In the genomic region with DNA sequence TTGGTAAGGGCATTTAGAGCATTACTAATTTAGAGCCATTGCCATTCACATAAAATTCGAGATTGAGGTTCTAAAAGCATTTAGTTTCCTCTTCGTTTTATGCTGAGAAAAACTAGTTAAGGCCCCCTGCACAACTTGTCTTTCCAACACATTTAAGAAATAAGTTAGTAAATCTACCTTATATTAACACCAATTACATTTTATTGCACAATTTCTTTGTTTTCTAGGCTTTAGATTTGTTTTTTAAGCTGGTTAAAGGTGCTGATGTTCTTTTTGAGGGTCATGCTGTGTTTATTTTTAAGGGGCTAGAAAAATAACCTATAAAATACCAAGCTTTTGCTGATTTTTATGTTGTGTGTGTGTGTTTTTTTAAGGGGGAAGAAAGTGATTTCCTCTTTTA, we compare ENCODE assay signal across 8 cellular contexts. TPM values are rescaled to one million over a fixed set of nuclear protein-coding genes. Genes with fewer than 3 reads are reported as not detected.
A peak's percentile ranks its signal among the peaks of the same experiment; 100 is the strongest.
DNase-seq lines count a peak whose midpoint lies in the region; ATAC-seq and TF ChIP-seq lines count a peak whose summit lies in the region.

No MANE protein-coding gene starts in this region.

- H3K27ac ChIP-seq in left ventricle myocardium inferior (replicated peaks) (no peak overlapping the region), ascending aorta (no peak overlapping the region), lower lobe of right lung (peak overlapping the region; percentile 33), urinary bladder (ENCODE audit: low read depth) (no peak overlapping the region)

- H3K36me3 ChIP-seq in left ventricle myocardium inferior: peaks cover 14% of the 10 kb centered on the region
- H3K36me3 ChIP-seq in ascending aorta: peaks cover 0 to 6% of the 10 kb centered on the region in 2 donors
- H3K36me3 ChIP-seq in lower lobe of right lung: peaks cover 25% of the 10 kb centered on the region
- no peaks in the 10 kb centered on the region for H3K36me3 ChIP-seq in urinary bladder (ENCODE audit: insufficient read depth)

- ATAC-seq in lower lobe of right lung (no peak), HG03135 (IDR thresholded peaks at IDR 0.05; ENCODE audit: unreplicated experiment) (no peak)

- intact Hi-C loops in left ventricle myocardium inferior (cut with micrococcal nuclease): no loop called here
- intact Hi-C loops in cardiac septum (cut with DNase I): loop anchor here (5.0 kb wide), 1 partner anchor 179 kb away; the partner anchor contains the start of gene LRIF1
- intact Hi-C loops in ascending aorta (cut with DNase I): loop anchor here (2.0 to 10.0 kb wide), 2 partner anchors 308 to 614 kb away; partner anchors contain the start of genes ATP5PB, DDX20 and WDR77
- intact Hi-C loops in lower lobe of right lung (cut with DNase I): no loop called here

- H3K4me3 ChIP-seq in left ventricle myocardium inferior (peak overlapping the region; percentile 96), ascending aorta (peak overlapping the region; percentile 84 to 97), lower lobe of right lung (peak overlapping the region; percentile 79), urinary bladder (ENCODE audit: low read depth, low read length) (peak overlapping the region; percentile 91)

- peaks cover 42% of the 10 kb centered on the region for H3K4me1 ChIP-seq in left ventricle myocardium inferior
- peaks cover 0 to 15% of the 10 kb centered on the region in 2 donors for H3K4me1 ChIP-seq in ascending aorta
- H3K4me1 ChIP-seq in lower lobe of right lung: peaks cover 51% of the 10 kb centered on the region
- no peaks in the 10 kb centered on the region for H3K4me1 ChIP-seq in urinary bladder (ENCODE audit: insufficient read depth)

- 16% methylated on average over 2 of the region's 2 CpGs for WGBS in urinary bladder

- TF ChIP-seq CTCF in left ventricle myocardium inferior (IDR thresholded peaks at IDR 0.05; ENCODE audit: borderline replicate concordance) (no peak), ascending aorta (IDR thresholded peaks at IDR 0.05) (no peak), lower lobe of right lung (IDR thresholded peaks at IDR 0.05) (no peak)

- DNase-seq in left ventricle myocardium inferior (no peak), cardiac septum (ENCODE audit: low spot score) (no peak), ascending aorta (ENCODE audit: low spot score in 2 of 2) (no peak), lower lobe of right lung (no peak), NCI-H82 (lab: John Stamatoyannopoulos, UW) (no peak), NCI-H526 treated with DMSO at 0.1 percent for 48 hours (lab: John Stamatoyannopoulos, UW) (no peak)

- H3K9me3 ChIP-seq in left ventricle myocardium inferior (replicated peaks) (no peaks in the 10 kb centered on the region), ascending aorta (no peaks in the 10 kb centered on the region), lower lobe of right lung (no peaks in the 10 kb centered on the region)

- no peaks in the 10 kb centered on the region for H3K27me3 ChIP-seq in left ventricle myocardium inferior (ENCODE audit: low read depth)
- no peaks in the 10 kb centered on the region for H3K27me3 ChIP-seq in ascending aorta
- no peaks in the 10 kb centered on the region for H3K27me3 ChIP-seq in lower lobe of right lung (ENCODE audit: low read depth)

RNA-seq across cellular contexts. Expression of gene CEPT1, which starts 1.2 kb away (rescaled TPM):
- total RNA-seq in left ventricle myocardium inferior: 14.0 TPM
- total RNA-seq in cardiac septum: 14.3 TPM
- 6.6 TPM for total RNA-seq in ascending aorta
- total RNA-seq in lower lobe of right lung: 53.4 TPM
- total RNA-seq in urinary bladder: 87.7 TPM
- polyA plus RNA-seq in urinary bladder: 20.4 TPM

RNA-seq across cellular contexts. Expression of gene DRAM2, which starts 1.4 kb away (rescaled TPM):
- 33.0 TPM for total RNA-seq in left ventricle myocardium inferior
- total RNA-seq in cardiac septum: 26.1 TPM
- 60.2 TPM for total RNA-seq in ascending aorta
- total RNA-seq in lower lobe of right lung: 73.9 TPM
- total RNA-seq in urinary bladder: 59.1 TPM
- 47.1 TPM for polyA plus RNA-seq in urinary bladder

RNA-seq across cellular contexts. Expression of gene DENND2D, which starts 59.2 kb away (rescaled TPM):
- total RNA-seq in left ventricle myocardium inferior (1.8 TPM), cardiac septum (1.6 TPM), ascending aorta (4.4 TPM), lower lobe of right lung (113 TPM), urinary bladder (23.9 TPM)
- 14.4 TPM for polyA plus RNA-seq in urinary bladder

Comparison
In these comparisons a context has a peak if more than half of its experiments do, and no peak if none do; other contexts are left out.
1. intact Hi-C loops: an anchor here in cardiac septum (5.0 kb wide) and ascending aorta (2.0 to 10.0 kb wide); none called in left ventricle myocardium inferior and lower lobe of right lung.